ENCODE assay signal across 7 cellular contexts in the genomic region with DNA sequence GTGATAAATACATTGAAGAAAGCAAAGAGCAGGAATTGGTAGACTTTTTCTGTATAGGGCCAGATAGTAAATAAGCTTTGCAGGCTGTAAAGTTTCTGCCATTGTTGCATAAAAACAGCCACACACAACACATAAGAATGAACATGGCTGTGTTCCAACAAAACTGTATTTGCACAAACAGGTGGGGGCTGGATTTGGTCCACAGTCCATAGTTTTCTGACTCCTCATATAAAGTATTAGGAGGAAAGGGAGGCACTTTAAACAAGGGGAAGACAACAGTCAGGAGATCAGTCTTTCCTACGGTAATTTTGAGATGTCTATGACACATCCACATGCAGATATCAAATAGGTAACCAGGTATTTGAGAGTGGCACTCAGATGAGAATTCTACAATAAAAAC.
DNase-seq lines count a peak whose midpoint lies in the region; ATAC-seq, FAIRE-seq and TF ChIP-seq lines count a peak whose summit lies in the region.
"Not testable (repeated sequence)": the region's sequence is repeated elsewhere in the genome, so short reads cannot be mapped to it uniquely, and the experiment has no call there.

No MANE protein-coding gene starts in this region.

- intact Hi-C loops in PC-3 (cut with micrococcal nuclease); K562 (cut with micrococcal nuclease); left colon (cut with DNase I, micrococcal nuclease); HepG2 (cut with micrococcal nuclease; ENCODE audit: unreplicated experiment); right lobe of liver (cut with DNase I); mucosa of descending colon (cut with DNase I, micrococcal nuclease): not testable (repeated sequence)

- in situ Hi-C loops in K562 (cut with MboI); HepG2 (cut with HindIII; ENCODE audit: extremely low pct_ligation_motif_present, low pct_unique_long_range_greater_than_20kb): not testable (repeated sequence)

- not testable (repeated sequence) for TF ChIP-seq POLR2A in K562 (conservative IDR thresholded peaks at IDR 0.05); HepG2 (IDR thresholded peaks at IDR 0.05; ENCODE audit: insufficient read depth in 1 of 2, low read depth in 2 of 2, low read length in 2 of 2); right lobe of liver (IDR thresholded peaks at IDR 0.05)

- H3K27ac ChIP-seq in PC-3 (ENCODE audit: low read length); K562 (ENCODE audit: extremely low read depth, low read depth, low read length); HepG2 (ENCODE audit: extremely low read length, insufficient read depth, low read length); right lobe of liver: not testable (repeated sequence)

- not testable (repeated sequence) for H3F3A ChIP-seq in PC-3 (ENCODE audit: low read length, unreplicated experiment)

- not testable (repeated sequence) for H3K4me1 ChIP-seq in PC-3 (ENCODE audit: insufficient read depth, low read length); K562 (replicated peaks in 1 of 2; ENCODE audit: control insufficient read depth in 2 of 2, insufficient read depth in 2 of 2, low read length in 2 of 2); HepG2 (ENCODE audit: insufficient read depth, low read length); right lobe of liver; mucosa of descending colon (ENCODE audit: low read depth)

- not testable (repeated sequence) for H3K9me3 ChIP-seq in PC-3 (ENCODE audit: low read length); K562 (replicated peaks; ENCODE audit: control insufficient read depth, insufficient read depth, low read depth, low read length); HepG2 (ENCODE audit: low read length); right lobe of liver; mucosa of descending colon

- ATAC-seq in PC-3 (peak; percentile 69), left colon (peak; percentile 95), left lobe of liver (peak; percentile 75), HepG2 (peak; percentile 62), right lobe of liver (peak; percentile 54 to 78 (median 69)), mucosa of descending colon (peak; percentile 81)
- not testable (repeated sequence) for ATAC-seq in K562

- not testable (repeated sequence) for H3K9ac ChIP-seq in PC-3 (ENCODE audit: low read length); K562 (ENCODE audit: insufficient read depth in 1 of 2, low read depth in 2 of 2, low read length in 2 of 2); HepG2 (ENCODE audit: insufficient read depth, low read depth, low read length)

- not testable (repeated sequence) for BruUV-seq in PC-3 (replicated peaks; lab: Mats Ljungman, UMichigan); HepG2 (replicated peaks; lab: Mats Ljungman, UMichigan)
- BruUV-seq in K562 (replicated peaks; lab: Mats Ljungman, UMichigan) = TSS peak; percentile 11

- not testable (repeated sequence) for H4K20me1 ChIP-seq in PC-3 (ENCODE audit: low read length); K562 (replicated peaks; ENCODE audit: control insufficient read depth, insufficient read depth, low read length); HepG2 (ENCODE audit: insufficient read depth, low read length)

- POLR2A ChIA-PET in PC-3 (lab: Charles Lee; ENCODE audit: unreplicated experiment); K562 (lab: Yijun Ruan, JAX); HepG2 (lab: Yijun Ruan, JAX): not testable (repeated sequence)

- not testable (repeated sequence) for H3K36me3 ChIP-seq in PC-3 (ENCODE audit: low read depth, low read length); K562 (ENCODE audit: control insufficient read depth, insufficient read depth, low read length); HepG2 (replicated peaks in 1 of 2; ENCODE audit: control insufficient read depth in 1 of 2, insufficient read depth in 2 of 2, low read length in 2 of 2); right lobe of liver; mucosa of descending colon (ENCODE audit: low read depth)

- TF ChIP-seq EP300 in K562 (IDR thresholded peaks at IDR 0.05; ENCODE audit: low read length); HepG2 (IDR thresholded peaks at IDR 0.05; ENCODE audit: low read depth in 2 of 2, low read length in 2 of 2); HepG2 (CRISPR knock-in tag; IDR thresholded peaks at IDR 0.05; ENCODE audit: borderline replicate concordance): not testable (repeated sequence)

- CTCF ChIA-PET in PC-3 (lab: Charles Lee); K562 (lab: Yijun Ruan, JAX; ENCODE audit: low intra/inter-chr PET ratio); HepG2 (lab: Yijun Ruan, JAX; ENCODE audit: low intra/inter-chr PET ratio, low total read pairs): not testable (repeated sequence)

- not testable (repeated sequence) for H3K4me2 ChIP-seq in PC-3 (ENCODE audit: low read length); K562 (ENCODE audit: insufficient read depth, low read length); HepG2 (ENCODE audit: low read depth, low read length)

- not testable (repeated sequence) for H2AFZ ChIP-seq in PC-3 (ENCODE audit: low read length); K562 (ENCODE audit: low read depth, low read length); HepG2 (ENCODE audit: low read length)

- TF ChIP-seq CTCF in PC-3 (conservative IDR thresholded peaks at IDR 0.05; ENCODE audit: low read depth, low read length); K562 (IDR thresholded peaks at IDR 0.05 in 2 of 3, conservative IDR thresholded peaks at IDR 0.05 in 1 of 3; ENCODE audit: insufficient read depth in 2 of 3, low read depth in 1 of 3, low read length in 3 of 3); HepG2 (CRISPR knock-in tag; IDR thresholded peaks at IDR 0.05); right lobe of liver (IDR thresholded peaks at IDR 0.05); mucosa of descending colon (IDR thresholded peaks at IDR 0.05): not testable (repeated sequence)

- WGBS in K562 (ENCODE audit: insufficient coverage, low coverage, missing lambda C conversion rate) = no CpG with 5 or more reads among the region's 1 CpG
- no CpG with 5 or more reads among the region's 1 CpG for WGBS in HepG2 (ENCODE audit: low lambda C conversion rate)
- WGBS in right lobe of liver (ENCODE audit: insufficient coverage, low coverage, low lambda C conversion rate, missing lambda C conversion rate) = no CpG with 5 or more reads among the region's 1 CpG

- not testable (repeated sequence) for H3K27me3 ChIP-seq in PC-3 (ENCODE audit: low read length); K562 (ENCODE audit: control insufficient read depth in 2 of 2, insufficient read depth in 2 of 2, low read length in 2 of 2); HepG2 (ENCODE audit: control insufficient read depth in 1 of 2, insufficient read depth in 2 of 2, low read length in 2 of 2); right lobe of liver

- H3K9me2 ChIP-seq in PC-3 (replicated peaks; ENCODE audit: low read length) = not testable (repeated sequence)

- FAIRE-seq in K562 (lab: Jason Lieb, UNC); HepG2 (lab: Jason Lieb, UNC): not testable (repeated sequence)

- DNase-seq in PC-3; K562 (ENCODE audit: extremely low read depth in 1 of 4, low spot score in 3 of 4); left colon; left lobe of liver (ENCODE audit: low spot score); HepG2 (ENCODE audit: low spot score); right lobe of liver; mucosa of descending colon: not testable (repeated sequence)

- not testable (repeated sequence) for H3K4me3 ChIP-seq in PC-3 (ENCODE audit: low read length); K562; HepG2 (replicated peaks in 1 of 3; ENCODE audit: insufficient read depth in 1 of 3, low read depth in 2 of 3, low read length in 3 of 3); right lobe of liver; mucosa of descending colon

- not testable (repeated sequence) for TF ChIP-seq RAD21 in K562 (CRISPR knock-in tag; conservative IDR thresholded peaks at IDR 0.05 in 1 of 2, IDR thresholded peaks at IDR 0.05 in 1 of 2); HepG2 (CRISPR knock-in tag; IDR thresholded peaks at IDR 0.05)

- H3K9me1 ChIP-seq in K562 (ENCODE audit: control insufficient read depth, insufficient read depth, low read length) = not testable (repeated sequence)

- H3K79me2 ChIP-seq in PC-3 (ENCODE audit: low read length); K562 (ENCODE audit: control insufficient read depth, insufficient read depth, low read length); HepG2 (ENCODE audit: insufficient read depth, low read length): not testable (repeated sequence)
